8 cellular contexts compared by ENCODE assay signal in the genomic region with DNA sequence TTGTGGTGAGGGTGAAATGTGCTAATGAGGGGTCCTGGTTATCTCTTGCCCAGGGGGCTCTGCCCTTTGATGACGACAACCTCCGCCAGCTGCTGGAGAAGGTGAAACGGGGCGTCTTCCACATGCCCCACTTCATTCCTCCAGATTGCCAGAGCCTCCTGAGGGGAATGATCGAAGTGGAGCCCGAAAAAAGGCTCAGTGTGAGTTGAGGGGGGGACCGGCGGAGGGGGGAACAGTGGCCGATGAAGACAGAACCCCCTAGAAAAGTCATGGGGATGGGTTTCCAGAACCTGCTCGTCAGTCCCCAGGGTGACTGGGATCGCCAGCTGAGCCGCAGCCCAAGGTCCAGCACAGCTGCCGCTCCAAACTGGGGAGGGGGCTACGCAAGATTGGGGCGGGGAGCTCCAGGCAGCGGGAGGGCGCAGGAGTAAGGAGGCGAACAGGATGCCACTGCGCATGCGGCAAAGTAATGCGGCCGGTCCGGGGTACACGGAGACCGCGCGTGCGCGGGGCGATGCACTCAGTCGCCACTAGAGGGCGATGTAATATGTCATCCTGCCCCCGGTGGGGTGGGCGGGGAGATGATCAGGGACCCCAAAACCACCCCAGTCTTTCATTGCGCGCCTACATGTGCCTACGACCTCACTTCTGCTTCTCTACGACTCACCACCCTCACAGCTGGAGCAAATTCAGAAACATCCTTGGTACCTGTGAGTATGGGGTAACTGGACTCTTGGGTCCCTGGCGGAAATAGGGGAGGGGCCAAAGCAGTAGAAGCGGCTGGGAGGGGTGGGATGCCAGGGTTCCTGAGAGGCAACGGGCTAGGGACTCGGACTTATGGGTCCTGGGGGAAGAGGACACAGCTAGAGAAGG. TPM values are rescaled to one million over a fixed set of nuclear protein-coding genes. Genes with fewer than 3 reads are reported as not detected.
DNase-seq lines count a peak whose midpoint lies in the region; ATAC-seq and TF ChIP-seq lines count a peak whose summit lies in the region.

No MANE protein-coding gene starts in this region.

- no peak for TF ChIP-seq EP300 in Ishikawa (IDR thresholded peaks at IDR 0.05; ENCODE audit: borderline replicate concordance)

- H3K4me2 ChIP-seq in BLaER1 treated with 17β-estradiol and CSF1 and Interleukin-3, amounts not matched to agents 10 nM and 100 nM, result peak overlapping the region; percentile 74 to 97 (median 86)

- H4K20me1 ChIP-seq in BLaER1 treated with 17β-estradiol and CSF1 and Interleukin-3, amounts not matched to agents 10 nM and 100 nM, result no peaks in the 10 kb centered on the region

- TF ChIP-seq RAD21 in Ishikawa (IDR thresholded peaks at IDR 0.05; ENCODE audit: low read depth), result peak; percentile 73

- H3K4me3 ChIP-seq in BLaER1 treated with 17β-estradiol and CSF1 and Interleukin-3, amounts not matched to agents 10 nM and 100 nM, result peak overlapping the region; percentile 46 to 71 (median 58)
- peak overlapping the region; percentile 27 to 45 for H3K4me3 ChIP-seq in foreskin fibroblast (ENCODE audit: low read depth in 1 of 2, low read length in 2 of 2)

- peaks cover 15 to 50% (median 28%) of the 10 kb centered on the region in 10 experiments; a peak in 19 of 20 replicates for H3K4me1 ChIP-seq in BLaER1 treated with 17β-estradiol and CSF1 and Interleukin-3, amounts not matched to agents 10 nM and 100 nM

- peak overlapping the region; percentile 53 to 77 (median 61); a peak in 21 of 22 replicates for H3K27ac ChIP-seq in BLaER1 treated with 17β-estradiol and CSF1 and Interleukin-3, amounts not matched to agents 10 nM and 100 nM
- peak overlapping the region; percentile 54 for H3K27ac ChIP-seq in RWPE1

- POLR2A ChIA-PET in RWPE1 (lab: Yijun Ruan, JAX; ENCODE audit: low non-redundant PET), result interaction anchor here (0.9 to 1.0 kb wide), 2 partner anchors 38 to 82 kb away, joined by 4 to 9 read pairs; a partner anchor contains a TSS

- TF ChIP-seq CTCF in RWPE1 (conservative IDR thresholded peaks at IDR 0.05; ENCODE audit: low read depth) (peak; percentile 93), foreskin fibroblast (IDR thresholded peaks at IDR 0.05; ENCODE audit: low read depth, low read length) (peak; percentile 87)

- H3K9ac ChIP-seq in BLaER1 treated with 17β-estradiol and CSF1 and Interleukin-3, amounts not matched to agents 10 nM and 100 nM, result peak overlapping the region; percentile 59 to 80 (median 75)

- CTCF ChIA-PET in RWPE1 (lab: Yijun Ruan, JAX), result interaction anchor here (0.6 to 3.4 kb wide), 25 partner anchors 10 to 285 kb away, joined by 3 to 21 read pairs (median 3); a partner anchor contains a TSS

- DNase-seq in RWPE1 (ENCODE audit: low spot score) (peak; percentile 98), foreskin fibroblast (peak; percentile 53 to 87), occipital lobe (lab: John Stamatoyannopoulos, UW) (peak; percentile 67), superior temporal gyrus (ENCODE audit: extremely low spot score) (peak; percentile 89)
- peak; percentile 87 for DNase-seq in activated effector memory CD4-positive, alpha-beta T cell treated with Interleukin-2 at 50 U/mL for 16 hours

- ATAC-seq in GM19452 (IDR thresholded peaks at IDR 0.05; ENCODE audit: unreplicated experiment), result peak; percentile 77

- H3K27me3 ChIP-seq in BLaER1 treated with 17β-estradiol and CSF1 and Interleukin-3, amounts not matched to agents 10 nM and 100 nM, result no peaks in the 10 kb centered on the region

- peaks cover 2 to 45% (median 37%) of the 10 kb centered on the region in 11 experiments; a peak in 21 of 22 replicates for H3K36me3 ChIP-seq in BLaER1 treated with 17β-estradiol and CSF1 and Interleukin-3, amounts not matched to agents 10 nM and 100 nM

- H3K9me3 ChIP-seq in BLaER1 treated with 17β-estradiol and CSF1 and Interleukin-3, amounts not matched to agents 10 nM and 100 nM (replicated peaks in 1 of 11), result no peaks in the 10 kb centered on the region

TF ChIP-seq in Ishikawa, 13 proteins besides CTCF, POLR2A, EP300 and RAD21:
- no peak for TF ChIP-seq TAF1 (IDR thresholded peaks at IDR 0.05; ENCODE audit: low read depth)
- TF ChIP-seq, protein P1, sequence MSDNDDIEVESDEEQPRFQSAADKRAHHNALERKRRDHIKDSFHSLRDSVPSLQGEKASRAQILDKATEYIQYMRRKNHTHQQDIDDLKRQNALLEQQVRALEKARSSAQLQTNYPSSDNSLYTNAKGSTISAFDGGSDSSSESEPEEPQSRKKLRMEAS (IDR thresholded peaks at IDR 0.05), result 0 out of 2 replicates have a peak, but pooled peaks have one; percentile 26
- TF ChIP-seq, protein P2, sequence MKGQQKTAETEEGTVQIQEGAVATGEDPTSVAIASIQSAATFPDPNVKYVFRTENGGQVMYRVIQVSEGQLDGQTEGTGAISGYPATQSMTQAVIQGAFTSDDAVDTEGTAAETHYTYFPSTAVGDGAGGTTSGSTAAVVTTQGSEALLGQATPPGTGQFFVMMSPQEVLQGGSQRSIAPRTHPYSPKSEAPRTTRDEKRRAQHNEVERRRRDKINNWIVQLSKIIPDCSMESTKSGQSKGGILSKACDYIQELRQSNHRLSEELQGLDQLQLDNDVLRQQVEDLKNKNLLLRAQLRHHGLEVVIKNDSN (IDR thresholded peaks at IDR 0.05), result no peak
- no peak for TF ChIP-seq NFIC (IDR thresholded peaks at IDR 0.05)
- peak; percentile 92 for TF ChIP-seq ZBTB7A (IDR thresholded peaks at IDR 0.05; ENCODE audit: low read depth)
- no peak for TF ChIP-seq CEBPB (IDR thresholded peaks at IDR 0.05)

RNA-seq across cellular contexts. Expression of a gene that starts 17.9 kb away (rescaled TPM):
- 67.1 TPM for total RNA-seq in occipital lobe

RNA-seq across cellular contexts. Expression of a gene that starts 21.8 kb away (rescaled TPM):
- 23.4 TPM for total RNA-seq in occipital lobe

RNA-seq across cellular contexts. Expression of a gene that starts 23.4 kb away (rescaled TPM):
- 0.47 TPM for total RNA-seq in occipital lobe

RNA-seq across cellular contexts. Expression of a gene that starts 38.0 kb away (rescaled TPM):
- 6.9 TPM for total RNA-seq in occipital lobe

RNA-seq across cellular contexts. Expression of a gene that starts 42.9 kb away (rescaled TPM):
- total RNA-seq in occipital lobe, result 11.4 TPM

Comparison
In these comparisons a context has a peak if more than half of its experiments do, and no peak if none do; other contexts are left out.
1. Peak in every context shown above with its lines: DNase-seq, ATAC-seq, H3K4me3 ChIP-seq and H3K27ac ChIP-seq.